ENCODE assay signal across 26 cellular contexts in genomic region chr6:17712573-17712972, GRCh38.
"Had no signal": no experiment of that assay in that cellular context is flagged by ENCODE, and none has a peak within 500 bp of the region (broad histone marks: within the 10 kb centered on the region; RNA-seq: fewer than 3 reads in every experiment).

No MANE protein-coding gene starts in this region.

- H3K27ac ChIP-seq: body of pancreas, dorsolateral prefrontal cortex, epithelial cell of prostate, left lung, ovary, right lobe of liver, stomach, vagina had no signal

- H3K27me3 ChIP-seq: body of pancreas, dorsolateral prefrontal cortex, left lung, ovary, right lobe of liver, stomach, vagina had no signal

- H3K27me3 Mint-ChIP-seq: activated CD8-positive, alpha-beta T cell treated with anti-CD3 and anti-CD28 coated beads for 36 hours; activated naive CD8-positive, alpha-beta T cell treated with anti-CD3 and anti-CD28 coated beads, Interleukin-2, amount 10 ng/mL, durations not matched to agents 7 days and 5 days; activated T-cell treated with anti-CD3 and anti-CD28 coated beads, Interleukin-2, amount 50 U/mL, for 24 hours had no signal

- H3K4me3 ChIP-seq: body of pancreas, dorsolateral prefrontal cortex, left lung, ovary, right lobe of liver, stomach, vagina had no signal

- DNase-seq: activated CD4-positive, alpha-beta T cell treated with anti-CD3 and anti-CD28 coated beads for 48 hours; activated CD4-positive, CD25-positive, alpha-beta regulatory T cell; activated CD8-positive, alpha-beta T cell treated with anti-CD3 and anti-CD28 coated beads for 36 hours; activated naive CD4-positive, alpha-beta T cell treated with Interleukin-2 at 50 U/mL for 16 hours; activated naive CD8-positive, alpha-beta T cell treated with anti-CD3 and anti-CD28 coated beads, Interleukin-2, amount 10 ng/mL, durations not matched to agents 7 days and 5 days; activated T-cell treated with anti-CD3 and anti-CD28 coated beads, Interleukin-2, amount 50 U/mL, for 24 hours; amygdala; body of pancreas; caudate nucleus; dorsolateral prefrontal cortex; foreskin melanocyte; glutamatergic neuron; hypothalamus; left lung; ovary; right lobe of liver; small intestine; stimulated activated CD4-positive, alpha-beta T cell treated with anti-CD3 and anti-CD28 coated beads, Interleukin-15, amount 100 ng/mL, for 24 hours; stimulated activated CD4-positive, alpha-beta T cell treated with anti-CD3 and anti-CD28 coated beads, Interleukin-4, amount 100 ng/mL, for 1 hour; stomach; T-helper 2 cell; trophoblast cell had no signal

- ATAC-seq: activated CD8-positive, alpha-beta T cell treated with anti-CD3 and anti-CD28 coated beads for 36 hours; body of pancreas; left lung; stimulated activated effector memory CD8-positive, alpha-beta T cell treated with anti-CD3 and anti-CD28 coated beads, Interleukin-12 subunit alpha, Interleukin-12 subunit beta, amount 100 ng/mL, for 72 hours had no signal

- H3K9me3 Mint-ChIP-seq: activated CD8-positive, alpha-beta T cell treated with anti-CD3 and anti-CD28 coated beads for 36 hours; activated naive CD8-positive, alpha-beta T cell treated with anti-CD3 and anti-CD28 coated beads, Interleukin-2, amount 10 ng/mL, durations not matched to agents 7 days and 5 days; activated T-cell treated with anti-CD3 and anti-CD28 coated beads, Interleukin-2, amount 50 U/mL, for 24 hours; activated T-helper 2 cell treated with anti-CD3 and anti-CD28 coated beads, Interferon-gamma antibody, Interleukin-2, Interleukin-4, amounts not matched to agents 10 μg/mL and 5 μg/mL and 100 μg/mL, durations not matched to agents 14 hours and 24 hours and 36 hours had no signal

- H3K4me1 ChIP-seq: body of pancreas, right lobe of liver had no signal

- H3K27ac Mint-ChIP-seq: activated CD8-positive, alpha-beta T cell treated with anti-CD3 and anti-CD28 coated beads for 36 hours; activated naive CD8-positive, alpha-beta T cell treated with anti-CD3 and anti-CD28 coated beads, Interleukin-2, amount 10 ng/mL, durations not matched to agents 7 days and 5 days; activated T-cell treated with anti-CD3 and anti-CD28 coated beads, Interleukin-2, amount 50 U/mL, for 24 hours; activated T-helper 2 cell treated with anti-CD3 and anti-CD28 coated beads, Interferon-gamma antibody, Interleukin-2, Interleukin-4, amounts not matched to agents 10 μg/mL and 5 μg/mL and 100 μg/mL, durations not matched to agents 14 hours and 24 hours and 36 hours; stimulated activated effector memory CD8-positive, alpha-beta T cell treated with anti-CD3 and anti-CD28 coated beads, Interleukin-12 subunit alpha, Interleukin-12 subunit beta, amount 100 ng/mL, for 72 hours had no signal

- H3K36me3 ChIP-seq: left lung, ovary, right lobe of liver, stomach, vagina had no signal

- H3K9me3 ChIP-seq: body of pancreas, left lung, ovary, right lobe of liver, stomach, vagina had no signal

- H3K4me3 Mint-ChIP-seq: activated CD8-positive, alpha-beta T cell treated with anti-CD3 and anti-CD28 coated beads for 36 hours; activated naive CD8-positive, alpha-beta T cell treated with anti-CD3 and anti-CD28 coated beads, Interleukin-2, amount 10 ng/mL, durations not matched to agents 7 days and 5 days; activated T-cell treated with anti-CD3 and anti-CD28 coated beads, Interleukin-2, amount 50 U/mL, for 24 hours; stimulated activated effector memory CD8-positive, alpha-beta T cell treated with anti-CD3 and anti-CD28 coated beads, Interleukin-12 subunit alpha, Interleukin-12 subunit beta, amount 100 ng/mL, for 72 hours had no signal
